Comparison of ENCODE assay signal across 8 cellular contexts in genomic region chr16:75288596-75289120, GRCh38. TPM values are rescaled to one million over a fixed set of nuclear protein-coding genes. Genes with fewer than 3 reads are reported as not detected.
A peak's percentile ranks its signal among the peaks of the same experiment; 100 is the strongest.
DNase-seq lines count a peak whose midpoint lies in the region; ATAC-seq, FAIRE-seq and TF ChIP-seq lines count a peak whose summit lies in the region.

No MANE protein-coding gene starts in this region.

- TF ChIP-seq POLR2A in H1 (IDR thresholded peaks at IDR 0.05; ENCODE audit: control extremely low read depth in 1 of 2, low read depth in 2 of 2, low read length in 2 of 2): no peak

- no peak overlapping the region for H4K8ac ChIP-seq in H1 (ENCODE audit: extremely low read depth, insufficient read depth, low read length)

- POLR2A ChIA-PET in H1 (lab: Charles Lee; ENCODE audit: partially characterized antibody): interaction anchor here (1.1 kb wide), 1 partner anchor 34 kb away, joined by 4 read pairs; no protein-coding TSS in a partner anchor

- no peak overlapping the region for H3K18ac ChIP-seq in H1 (ENCODE audit: extremely low read depth, low read length)

- H3K23me2 ChIP-seq in H1 (ENCODE audit: low read depth, low read length): no peaks in the 10 kb centered on the region

- H2AFZ ChIP-seq in H1 (ENCODE audit: low read length): no peak overlapping the region

- H2BK15ac ChIP-seq in H1 (ENCODE audit: low read length): no peak overlapping the region

- H4K20me1 ChIP-seq in H1 (replicated peaks in 1 of 2; ENCODE audit: control insufficient read depth in 1 of 2, insufficient read depth in 2 of 2, low read length in 2 of 2): peaks cover 0 to 4% of the 10 kb centered on the region in 2 experiments

- no peak overlapping the region for H3K23ac ChIP-seq in H1 (ENCODE audit: insufficient read length)

- H3K79me1 ChIP-seq in H1 (ENCODE audit: low read depth, low read length): no peaks in the 10 kb centered on the region

- no peak overlapping the region for H4K5ac ChIP-seq in H1 (ENCODE audit: insufficient read length, low read depth, low read length)

- no peaks in the 10 kb centered on the region for H3K79me2 ChIP-seq in H1 (ENCODE audit: control insufficient read depth in 1 of 2, insufficient read depth in 2 of 2, low read length in 2 of 2)

- peaks cover 3 to 25% (median 13%) of the 10 kb centered on the region in 4 experiments; a peak in 6 of 8 replicates for H3K36me3 ChIP-seq in H1 (ENCODE audit: control insufficient read depth in 2 of 4, insufficient read depth in 4 of 4, low read length in 3 of 4)

- H2BK120ac ChIP-seq in H1 (replicated peaks; ENCODE audit: low read depth, low read length): no peak overlapping the region

- H3K9me3 ChIP-seq in H1 (ENCODE audit: insufficient read depth in 2 of 2, low read depth in 1 of 2, low read length in 1 of 2): no peaks in the 10 kb centered on the region

- TF ChIP-seq CTCF in H1 (IDR thresholded peaks at IDR 0.05; ENCODE audit: control extremely low read depth in 1 of 3, insufficient read depth in 1 of 3, low read depth in 1 of 3, low read length in 3 of 3) (no peak), GM13977 (IDR thresholded peaks at IDR 0.05; ENCODE audit: extremely low read depth, insufficient read depth, missing control alignments) (no peak)

- no peak overlapping the region for H2AK5ac ChIP-seq in H1 (ENCODE audit: low read depth, low read length)

- H3K9ac ChIP-seq in H1 (replicated peaks in 1 of 4; ENCODE audit: extremely low read depth in 1 of 4, low read depth in 3 of 4, low read length in 3 of 4): no peak overlapping the region

- H3K27me3 ChIP-seq in H1 (replicated peaks in 1 of 4; ENCODE audit: control insufficient read depth in 3 of 4, extremely low read depth in 1 of 4, insufficient read depth in 3 of 4, low read length in 3 of 4): no peaks in the 10 kb centered on the region

- in situ Hi-C loops in GM13977 (cut with MboI; ENCODE audit: low pct_unique_long_range_greater_than_20kb, low sequenced_read_pairs, unreplicated experiment): no loop called here

- no peak overlapping the region for H3K4ac ChIP-seq in H1 (replicated peaks; ENCODE audit: insufficient read length, low read depth, low read length)

- H3K4me3 ChIP-seq in H1 (ENCODE audit: extremely low read depth in 1 of 4, insufficient read depth in 2 of 4, low read depth in 3 of 4, low read length in 4 of 4): no peak overlapping the region

- no peak for TF ChIP-seq EP300 in H1 (IDR thresholded peaks at IDR 0.05; ENCODE audit: borderline replicate concordance in 1 of 2, low read depth in 2 of 2, low read length in 2 of 2)

- H2BK12ac ChIP-seq in H1 (ENCODE audit: low read depth, low read length): no peak overlapping the region

- no peak overlapping the region for H3K56ac ChIP-seq in H1 (replicated peaks; ENCODE audit: insufficient read length, low read depth, low read length)

- H3K4me1 ChIP-seq in H1 (replicated peaks in 1 of 4; ENCODE audit: control insufficient read depth in 3 of 4, insufficient read depth in 4 of 4, low read length in 3 of 4): no peaks in the 10 kb centered on the region

- H2BK5ac ChIP-seq in H1 (ENCODE audit: low read depth, low read length): no peak overlapping the region

- no peak for TF ChIP-seq RAD21 in H1 (IDR thresholded peaks at IDR 0.05 in 1 of 2, conservative IDR thresholded peaks at IDR 0.05 in 1 of 2; ENCODE audit: low read depth in 2 of 2, low read length in 2 of 2)

- WGBS in H1 (ENCODE audit: extremely low coverage in 1 of 2, insufficient coverage in 1 of 2, insufficient read length in 1 of 2, insufficient replicate concordance in 2 of 2, low coverage in 1 of 2, low lambda C conversion rate in 2 of 2, missing lambda C conversion rate in 1 of 2), 2 experiments: 91% methylated on average over 10 of the region's 10 CpGs; no CpG with 5 or more reads in 1 of the 2 experiments

- H2BK20ac ChIP-seq in H1 (ENCODE audit: low read length): no peak overlapping the region

- peak; percentile 27 for DNase-seq in activated CD4-positive, alpha-beta T cell treated with anti-CD3 and anti-CD28 coated beads for 1 hour
- no peak for DNase-seq in H1 (ENCODE audit: low read depth in 1 of 2, low spot score in 2 of 2)
- peak; percentile 52 to 55 for DNase-seq in stimulated activated CD4-positive, alpha-beta T cell treated with anti-CD3 and anti-CD28 coated beads, Interleukin-4, amount 100 ng/mL, for 48 hours (ENCODE audit: low read depth in 2 of 2)
- DNase-seq in NCI-H187 (lab: John Stamatoyannopoulos, UW): no peak
- DNase-seq in NCI-H1417 treated with DMSO at 0.1 percent for 48 hours (lab: John Stamatoyannopoulos, UW): no peak
- no peak for DNase-seq in GM13977 (ENCODE audit: low spot score)

- no peak overlapping the region for H3K27ac ChIP-seq in H1 (ENCODE audit: low read depth, low read length)

- CTCF ChIA-PET in H1 (lab: Charles Lee; ENCODE audit: partially characterized antibody): interaction anchor here (1.2 kb wide), 1 partner anchor 17 kb away, joined by 6 read pairs; no protein-coding TSS in a partner anchor

- H4K91ac ChIP-seq in H1 (replicated peaks; ENCODE audit: insufficient read length, low read length): peak overlapping the region; percentile 61

- no peak overlapping the region for H3K14ac ChIP-seq in H1 (ENCODE audit: insufficient read length)

- ATAC-seq in GM19438 (IDR thresholded peaks at IDR 0.05; ENCODE audit: low read depth, unreplicated experiment): peak; percentile 84
- ATAC-seq in GM21825 (IDR thresholded peaks at IDR 0.05; ENCODE audit: unreplicated experiment): no peak

- H3K4me2 ChIP-seq in H1 (ENCODE audit: insufficient read depth in 1 of 2, low read depth in 2 of 2, low read length in 2 of 2): no peak overlapping the region

- no peak for FAIRE-seq in H1 (lab: Jason Lieb, UNC)

TF ChIP-seq in H1, 55 proteins besides CTCF, POLR2A, EP300 and RAD21:
- TF ChIP-seq CHD1 (IDR thresholded peaks at IDR 0.05; ENCODE audit: low read depth, low read length): no peak
- no peak for TF ChIP-seq YY1 (IDR thresholded peaks at IDR 0.05; ENCODE audit: low read depth, low read length)
- TF ChIP-seq MAFK (IDR thresholded peaks at IDR 0.05; ENCODE audit: low read depth, low read length): no peak
- TF ChIP-seq JUND (IDR thresholded peaks at IDR 0.05; ENCODE audit: low read length): no peak
- no peak for TF ChIP-seq ZNF274 (IDR thresholded peaks at IDR 0.05; ENCODE audit: borderline replicate concordance, extremely low read depth, low read length)
- TF ChIP-seq FOSL1 (IDR thresholded peaks at IDR 0.05; ENCODE audit: insufficient read depth, low read depth, low read length): no peak
- TF ChIP-seq ATF3 (IDR thresholded peaks at IDR 0.05; ENCODE audit: insufficient read depth, low read depth, low read length): no peak

RNA-seq across cellular contexts. Expression of gene BCAR1, which starts 37.2 kb away (rescaled TPM):
- 103 and 105 TPM in 2 replicates for total RNA-seq in H1 (2021; fragmentation: NEBNext Ultra II Directional; extraction: Animal tissue kit (Norgen Biotek cat#: 25700))
- 59.8 and 93.8 TPM in 2 replicates for polyA plus RNA-seq in H1 (2011; rRNA removed)
- polyA plus RNA-seq in H1 (2011; cell fraction: cytosol; rRNA removed): 51.9 TPM
- polyA plus RNA-seq in H1 (2011; cell fraction: nucleus; rRNA removed): 130 TPM
- 42.6 to 68.8 TPM (median 64.7 TPM) in 4 replicates for polyA plus RNA-seq in H1 (2012, experiment 1 of 2)
- polyA plus RNA-seq in H1 (2012, experiment 2 of 2): 54.8 TPM
- polyA plus RNA-seq in H1 (2013, experiment 1 of 2): 83.5 TPM
- 83.4 TPM for polyA plus RNA-seq in H1 (2013, experiment 2 of 2)
- 19.1 and 21.8 TPM in 2 replicates for polyA minus RNA-seq in H1 (2011; rRNA and poly(A)+ RNA removed)
- polyA minus RNA-seq in H1 (2011; cell fraction: cytosol; rRNA and poly(A)+ RNA removed): 43.2 TPM
- polyA minus RNA-seq in H1 (2011; cell fraction: nucleus; rRNA and poly(A)+ RNA removed): 75.0 TPM

Comparison
In these comparisons a context has a peak if more than half of its experiments do, and no peak if none do; other contexts are left out.
1. DNase-seq: peak in activated CD4-positive, alpha-beta T cell treated with anti-CD3 and anti-CD28 coated beads for 1 hour (single experiment) and stimulated activated CD4-positive, alpha-beta T cell treated with anti-CD3 and anti-CD28 coated beads, Interleukin-4, amount 100 ng/mL, for 48 hours (2 of 2); none in H1 (0 of 2), NCI-H187 (0 of 2), NCI-H1417 treated with DMSO at 0.1 percent for 48 hours (single experiment) and GM13977 (single experiment).